ENCODE assay signal across 17 cellular contexts in genomic region chr7:102331536-102332275, GRCh38. TPM values are rescaled to one million over a fixed set of nuclear protein-coding genes. Genes with fewer than 3 reads are reported as not detected.
DNase-seq lines count a peak whose midpoint lies in the region; ATAC-seq lines count a peak whose summit lies in the region.
"Had no signal": no experiment of that assay in that cellular context is flagged by ENCODE, and none has a peak within 500 bp of the region (broad histone marks: within the 10 kb centered on the region; RNA-seq: fewer than 3 reads in every experiment).

No MANE protein-coding gene starts in this region.

- H3K56ac ChIP-seq in mesendoderm (ENCODE audit: low read length), result no peak overlapping the region

- ATAC-seq in GM21447 (IDR thresholded peaks at IDR 0.05; ENCODE audit: unreplicated experiment), result peak; percentile 74
- ATAC-seq: activated T-cell treated with anti-CD3 and anti-CD28 coated beads, Interleukin-2, amount 50 U/mL, for 4 hours; lower lobe of right lung; Right ventricle myocardium inferior; stimulated activated effector memory CD8-positive, alpha-beta T cell treated with anti-CD3 and anti-CD28 coated beads, Interleukin-12 subunit alpha, Interleukin-12 subunit beta, amount 100 ng/mL, for 72 hours; upper lobe of right lung had no signal

- H2BK15ac ChIP-seq in mesendoderm (replicated peaks; ENCODE audit: low read depth), result no peak overlapping the region

- H3K27me3 ChIP-seq in BLaER1, result no peaks in the 10 kb centered on the region
- H3K27me3 ChIP-seq in mesendoderm (ENCODE audit: insufficient read depth, low read length, poor library complexity), result no peaks in the 10 kb centered on the region
- H3K27me3 ChIP-seq: upper lobe of right lung had no signal

- H3K79me2 ChIP-seq in mesendoderm (ENCODE audit: control insufficient read depth, insufficient read depth, low read length), result no peaks in the 10 kb centered on the region

- no peak overlapping the region for H2BK120ac ChIP-seq in mesendoderm (ENCODE audit: low read depth, low read length)

- H3K27ac ChIP-seq in BLaER1, result peak overlapping the region; percentile 39; the same call in 1 of the 2 replicates
- H3K27ac ChIP-seq in mesendoderm (ENCODE audit: low read depth, low read length), result no peak overlapping the region
- H3K27ac ChIP-seq: HL-60, lower lobe of right lung, upper lobe of right lung had no signal

- peaks cover 36% of the 10 kb centered on the region for H3K4me1 ChIP-seq in BLaER1
- H3K4me1 ChIP-seq in mesendoderm (ENCODE audit: control insufficient read depth, low read depth, low read length), result no peaks in the 10 kb centered on the region
- H3K4me1 ChIP-seq: lower lobe of right lung, upper lobe of right lung had no signal

- H3K9ac ChIP-seq in BLaER1 (peak overlapping the region; percentile 26; the same call in 1 of the 2 replicates), mesendoderm (ENCODE audit: low read length) (no peak overlapping the region)

- peak overlapping the region; percentile 76 for H3K4me2 ChIP-seq in BLaER1
- H3K4me2 ChIP-seq in mesendoderm (ENCODE audit: low read length), result no peak overlapping the region

- no peaks in the 10 kb centered on the region for H4K20me1 ChIP-seq in BLaER1

- WGBS in mesendoderm (ENCODE audit: extremely low coverage, insufficient coverage, low lambda C conversion rate), result no CpG with 5 or more reads among the region's 9 CpGs

- no peak overlapping the region for H2AK5ac ChIP-seq in mesendoderm (ENCODE audit: low read length)

- DNase-seq in RPMI8226, result peak; percentile 2
- peak; percentile 37 for DNase-seq in mesendoderm
- no peak for DNase-seq in SHP77 (lab: John Stamatoyannopoulos, UW)
- no peak for DNase-seq in kidney tubule cell (ENCODE audit: low spot score)
- DNase-seq in NCI-H187 treated with DMSO at 0.1 percent for 48 hours (lab: John Stamatoyannopoulos, UW), result no peak
- no peak for DNase-seq in NCI-H510A treated with DMSO at 0.1 percent for 48 hours (lab: John Stamatoyannopoulos, UW)
- DNase-seq: activated naive CD8-positive, alpha-beta T cell treated with anti-CD3 and anti-CD28 coated beads, Interleukin-2, amount 10 ng/mL, durations not matched to agents 7 days and 5 days; activated T-cell treated with anti-CD3 and anti-CD28 coated beads, Interleukin-2, amount 50 U/mL, for 4 hours; lower lobe of right lung; NCI-H2081; T1000; upper lobe of right lung had no signal

- H4K5ac ChIP-seq in mesendoderm (ENCODE audit: low read length), result no peak overlapping the region

- H3K79me1 ChIP-seq in mesendoderm (ENCODE audit: low read length), result no peaks in the 10 kb centered on the region

- no peak overlapping the region for H3K4ac ChIP-seq in mesendoderm (ENCODE audit: low read depth, low read length)

- H3K36me3 ChIP-seq in BLaER1 (no peaks in the 10 kb centered on the region), mesendoderm (ENCODE audit: control insufficient read depth, insufficient read depth, low read length) (no peaks in the 10 kb centered on the region)
- H3K36me3 ChIP-seq: lower lobe of right lung, upper lobe of right lung had no signal

- no peak overlapping the region for H3K23ac ChIP-seq in mesendoderm (ENCODE audit: low read length)

- H3K4me3 ChIP-seq in BLaER1 (no peak overlapping the region), mesendoderm (ENCODE audit: low read length) (no peak overlapping the region)
- H3K4me3 ChIP-seq: lower lobe of right lung, upper lobe of right lung had no signal

- H3K18ac ChIP-seq in mesendoderm (ENCODE audit: low read length), result no peak overlapping the region

- H2BK5ac ChIP-seq in mesendoderm (ENCODE audit: low read length), result no peak overlapping the region

- no peak overlapping the region for H4K8ac ChIP-seq in mesendoderm (ENCODE audit: low read depth, low read length)

- H3K9me3 ChIP-seq in BLaER1, result no peaks in the 10 kb centered on the region
- H3K9me3 ChIP-seq: lower lobe of right lung, upper lobe of right lung had no signal

RNA-seq across cellular contexts. Expression of gene SPDYE6, which starts 24.5 kb away (rescaled TPM):
- not detected for polyA plus RNA-seq in mesendoderm (2013, experiment 1 of 2)
- polyA plus RNA-seq in mesendoderm (2013, experiment 2 of 2), result not detected

RNA-seq across cellular contexts. Expression of gene SH2B2, which starts 45.0 kb away (rescaled TPM):
- polyA plus RNA-seq in mesendoderm (2013, experiment 1 of 2), result 3.1 TPM
- polyA plus RNA-seq in mesendoderm (2013, experiment 2 of 2), result 3.2 TPM

Comparison
In these comparisons a context has a peak if more than half of its experiments do, and no peak if none do; other contexts are left out.
1. DNase-seq: peak in RPMI8226 (single experiment) and mesendoderm (single experiment); none in SHP77 (0 of 2), kidney tubule cell (single experiment), NCI-H187 treated with DMSO at 0.1 percent for 48 hours (single experiment) and NCI-H510A treated with DMSO at 0.1 percent for 48 hours (single experiment).